ENCODE assay signal across 9 cellular contexts in genomic region chr11:85263328-85263727, GRCh38.
"Had no signal": no experiment of that assay in that cellular context is flagged by ENCODE, and none has a peak within 500 bp of the region (broad histone marks: within the 10 kb centered on the region; RNA-seq: fewer than 3 reads in every experiment).

No MANE protein-coding gene starts in this region.

- H3K9ac ChIP-seq: GM23248 had no signal

- H2AFZ ChIP-seq: GM23248 had no signal

- DNase-seq: GM23248, GOT3, H7, HFFc6, IMR-90 had no signal

- H3K36me3 ChIP-seq: HAP-1 had no signal

- ATAC-seq: HCT116, K562 had no signal

- H3K9me3 ChIP-seq: HAP-1 had no signal

- H3K4me3 ChIP-seq: GM23248, HAP-1, K562 had no signal

- H3K27ac ChIP-seq: GM23248, HL-60 had no signal
